ENCODE assay signal across 12 cellular contexts in genomic region chr10:71761105-71761511, GRCh38. TPM values are rescaled to one million over a fixed set of nuclear protein-coding genes. Genes with fewer than 3 reads are reported as not detected.
DNase-seq lines count a peak whose midpoint lies in the region; ATAC-seq and TF ChIP-seq lines count a peak whose summit lies in the region.
"Had no signal": no experiment of that assay in that cellular context is flagged by ENCODE, and none has a peak within 500 bp of the region (broad histone marks: within the 10 kb centered on the region; RNA-seq: fewer than 3 reads in every experiment).

No MANE protein-coding gene starts in this region.

- no peaks in the 10 kb centered on the region for H3K27me3 ChIP-seq in left ventricle myocardium inferior (ENCODE audit: low read depth)
- H3K27me3 ChIP-seq in lower lobe of right lung (ENCODE audit: low read depth) = no peaks in the 10 kb centered on the region
- H3K27me3 ChIP-seq in BE2C = no peaks in the 10 kb centered on the region

- TF ChIP-seq POLR2A in GM18505 (IDR thresholded peaks at IDR 0.05; ENCODE audit: borderline replicate concordance, extremely low read depth, insufficient read depth, insufficient read length) = no peak

- DNase-seq in left ventricle myocardium inferior (no peak), Right ventricle myocardium inferior (ENCODE audit: missing footprints) (no peak), lower lobe of right lung (no peak), BE2C (no peak), NCI-H82 (lab: John Stamatoyannopoulos, UW) (no peak)
- DNase-seq in activated T-helper 2 cell treated with anti-CD3 and anti-CD28 coated beads, Interferon-gamma antibody, Interleukin-2, Interleukin-4, amounts not matched to agents 10 μg/mL and 5 μg/mL and 100 μg/mL, durations not matched to agents 14 hours and 24 hours and 36 hours (ENCODE audit: low spot score) = no peak
- DNase-seq: amniotic stem cell, GF-D8 had no signal

- H3K4me1 ChIP-seq in left ventricle myocardium inferior = peaks cover 90% of the 10 kb centered on the region
- H3K4me1 ChIP-seq in lower lobe of right lung = peaks cover 88% of the 10 kb centered on the region
- H3K4me1 ChIP-seq in urinary bladder (ENCODE audit: insufficient read depth) = peaks cover 1% of the 10 kb centered on the region
- H3K4me1 ChIP-seq in BE2C = no peaks in the 10 kb centered on the region; the same call in 1 of the 2 replicates

- H3K4me1 Mint-ChIP-seq in activated T-helper 2 cell treated with anti-CD3 and anti-CD28 coated beads, Interferon-gamma antibody, Interleukin-2, Interleukin-4, amounts not matched to agents 10 μg/mL and 5 μg/mL and 100 μg/mL, durations not matched to agents 14 hours and 24 hours and 36 hours (ENCODE audit: low read depth) = peaks cover 40% of the 10 kb centered on the region

- intact Hi-C loops in left ventricle myocardium inferior (cut with micrococcal nuclease) (no loop called here), Right ventricle myocardium inferior (cut with DNase I) (no loop called here), lower lobe of right lung (cut with DNase I) (no loop called here)
- intact Hi-C loops in activated T-helper 2 cell treated with anti-CD3 and anti-CD28 coated beads, Interferon-gamma antibody, Interleukin-2, Interleukin-4, amounts not matched to agents 10 μg/mL and 5 μg/mL and 100 μg/mL, durations not matched to agents 14 hours and 24 hours and 36 hours (cut with micrococcal nuclease) = no loop called here

- H3K4me3 ChIP-seq in left ventricle myocardium inferior (peak overlapping the region; percentile 47), lower lobe of right lung (no peak overlapping the region), urinary bladder (ENCODE audit: low read depth, low read length) (no peak overlapping the region), BE2C (ENCODE audit: low read depth, low read length) (no peak overlapping the region)

- H3K9me3 Mint-ChIP-seq in activated T-helper 2 cell treated with anti-CD3 and anti-CD28 coated beads, Interferon-gamma antibody, Interleukin-2, Interleukin-4, amounts not matched to agents 10 μg/mL and 5 μg/mL and 100 μg/mL, durations not matched to agents 14 hours and 24 hours and 36 hours = no peaks in the 10 kb centered on the region
- H3K9me3 Mint-ChIP-seq: endodermal cell had no signal

- no peak for ATAC-seq in Right ventricle myocardium inferior
- ATAC-seq in lower lobe of right lung = no peak
- ATAC-seq in GM18505 (IDR thresholded peaks at IDR 0.05; ENCODE audit: unreplicated experiment) = no peak

- H3K4me3 Mint-ChIP-seq in activated T-helper 2 cell treated with anti-CD3 and anti-CD28 coated beads, Interferon-gamma antibody, Interleukin-2, Interleukin-4, amounts not matched to agents 10 μg/mL and 5 μg/mL and 100 μg/mL, durations not matched to agents 14 hours and 24 hours and 36 hours (ENCODE audit: low read depth) = no peak overlapping the region
- H3K4me3 Mint-ChIP-seq: endodermal cell had no signal

- H3K36me3 ChIP-seq in left ventricle myocardium inferior (peaks cover 63% of the 10 kb centered on the region), lower lobe of right lung (peaks cover 68% of the 10 kb centered on the region), urinary bladder (ENCODE audit: insufficient read depth) (no peaks in the 10 kb centered on the region), BE2C (no peaks in the 10 kb centered on the region)

- peak overlapping the region; percentile 1 for H3K27ac Mint-ChIP-seq in activated T-helper 2 cell treated with anti-CD3 and anti-CD28 coated beads, Interferon-gamma antibody, Interleukin-2, Interleukin-4, amounts not matched to agents 10 μg/mL and 5 μg/mL and 100 μg/mL, durations not matched to agents 14 hours and 24 hours and 36 hours
- H3K27ac Mint-ChIP-seq: endodermal cell had no signal

- peaks cover 65% of the 10 kb centered on the region for H3K36me3 Mint-ChIP-seq in activated T-helper 2 cell treated with anti-CD3 and anti-CD28 coated beads, Interferon-gamma antibody, Interleukin-2, Interleukin-4, amounts not matched to agents 10 μg/mL and 5 μg/mL and 100 μg/mL, durations not matched to agents 14 hours and 24 hours and 36 hours (ENCODE audit: low read depth)

- H3K27ac ChIP-seq in left ventricle myocardium inferior (replicated peaks) = peak overlapping the region; percentile 99
- H3K27ac ChIP-seq in lower lobe of right lung = peak overlapping the region; percentile 31
- H3K27ac ChIP-seq in urinary bladder (ENCODE audit: low read depth) = peak overlapping the region; percentile 26

- 88% methylated on average over 3 of the region's 3 CpGs for WGBS in urinary bladder

- no peaks in the 10 kb centered on the region for H3K9me3 ChIP-seq in left ventricle myocardium inferior (replicated peaks)
- H3K9me3 ChIP-seq in lower lobe of right lung = no peaks in the 10 kb centered on the region
- no peaks in the 10 kb centered on the region for H3K9me3 ChIP-seq in BE2C

- no peaks in the 10 kb centered on the region for H3K27me3 Mint-ChIP-seq in activated T-helper 2 cell treated with anti-CD3 and anti-CD28 coated beads, Interferon-gamma antibody, Interleukin-2, Interleukin-4, amounts not matched to agents 10 μg/mL and 5 μg/mL and 100 μg/mL, durations not matched to agents 14 hours and 24 hours and 36 hours (ENCODE audit: low read depth)

- no peak for TF ChIP-seq CTCF in left ventricle myocardium inferior (IDR thresholded peaks at IDR 0.05; ENCODE audit: borderline replicate concordance)
- TF ChIP-seq CTCF in lower lobe of right lung (IDR thresholded peaks at IDR 0.05) = no peak
- no peak for TF ChIP-seq CTCF in BE2C (IDR thresholded peaks at IDR 0.05; ENCODE audit: low read depth, low read length)

RNA-seq across cellular contexts. Expression of gene VSIR, which starts 12.2 kb away (rescaled TPM):
- total RNA-seq in left ventricle myocardium inferior = 104 TPM
- 140 TPM for total RNA-seq in Right ventricle myocardium inferior
- total RNA-seq in activated T-helper 2 cell treated with anti-CD3 and anti-CD28 coated beads, Interferon-gamma antibody, Interleukin-2, Interleukin-4, amounts not matched to agents 10 μg/mL and 5 μg/mL and 100 μg/mL, durations not matched to agents 14 hours and 24 hours and 36 hours = 56.5 and 61.9 TPM in 2 replicates
- total RNA-seq in lower lobe of right lung = 117 TPM
- 24.9 TPM for total RNA-seq in urinary bladder
- 59.6 TPM for polyA plus RNA-seq in urinary bladder
- polyA plus RNA-seq in BE2C (2012; ENCODE audit: insufficient read depth, insufficient read length, low read depth) = 2.5 TPM

RNA-seq across cellular contexts. Expression of gene C10orf105, which starts 41.5 kb away (rescaled TPM):
- 0.05 TPM for total RNA-seq in left ventricle myocardium inferior
- 0.05 TPM for total RNA-seq in Right ventricle myocardium inferior
- 0.11 and 0.18 TPM in 2 replicates for total RNA-seq in activated T-helper 2 cell treated with anti-CD3 and anti-CD28 coated beads, Interferon-gamma antibody, Interleukin-2, Interleukin-4, amounts not matched to agents 10 μg/mL and 5 μg/mL and 100 μg/mL, durations not matched to agents 14 hours and 24 hours and 36 hours
- 0.32 TPM for total RNA-seq in lower lobe of right lung
- total RNA-seq in urinary bladder = 0.26 TPM
- polyA plus RNA-seq in urinary bladder = 0.11 TPM
- polyA plus RNA-seq in BE2C (2012; ENCODE audit: insufficient read depth, insufficient read length, low read depth) = not detected
- total RNA-seq: renal cortical epithelial cell had no signal

Comparison
In these comparisons a context has a peak if more than half of its experiments do, and no peak if none do; other contexts are left out.
1. H3K27ac ChIP-seq: peak in every context shown above with its lines; median percentile 99 in left ventricle myocardium inferior; 31 in lower lobe of right lung; 26 in urinary bladder.